Comparison of ENCODE assay signal across 14 cellular contexts in genomic region chr2:42055573-42056514, GRCh38. TPM values are rescaled to one million over a fixed set of nuclear protein-coding genes. Genes with fewer than 3 reads are reported as not detected.
A peak's percentile ranks its signal among the peaks of the same experiment; 100 is the strongest.
DNase-seq lines count a peak whose midpoint lies in the region; ATAC-seq, FAIRE-seq and TF ChIP-seq lines count a peak whose summit lies in the region.
"Had no signal": no experiment of that assay in that cellular context is flagged by ENCODE, and none has a peak within 500 bp of the region (broad histone marks: within the 10 kb centered on the region; RNA-seq: fewer than 3 reads in every experiment).

No MANE protein-coding gene starts in this region.

- intact Hi-C loops in HepG2 (cut with micrococcal nuclease; ENCODE audit: unreplicated experiment): loop anchor here (1.0 to 2.0 kb wide), 2 partner anchors 9 to 31 kb away; no protein-coding TSS in a partner anchor

- H3K9ac ChIP-seq in HepG2 (ENCODE audit: insufficient read depth, low read depth, low read length) (peak overlapping the region; percentile 16), skeletal muscle tissue (ENCODE audit: low read depth in 1 of 3, low read length in 3 of 3) (peak overlapping the region; percentile 69 to 83 (median 79))

- TF ChIP-seq CTCF in Peyer's patch (IDR thresholded peaks at IDR 0.05): no peak
- no peak for TF ChIP-seq CTCF in HepG2 (CRISPR knock-in tag; IDR thresholded peaks at IDR 0.05)

- no peaks in the 10 kb centered on the region for H4K20me1 ChIP-seq in HepG2 (ENCODE audit: insufficient read depth, low read length)

- peaks cover 0 to 98% (median 16%) of the 10 kb centered on the region in 4 donors for H3K4me1 ChIP-seq in Peyer's patch
- peaks cover 83% of the 10 kb centered on the region for H3K4me1 ChIP-seq in HepG2 (ENCODE audit: insufficient read depth, low read length)
- peaks cover 84 to 94% (median 88%) of the 10 kb centered on the region in 3 donors for H3K4me1 ChIP-seq in skeletal muscle tissue (ENCODE audit: control insufficient read depth in 3 of 3, insufficient read depth in 3 of 3, low read length in 3 of 3)

- CTCF ChIA-PET in HepG2 (lab: Yijun Ruan, JAX; ENCODE audit: low intra/inter-chr PET ratio, low total read pairs): interaction anchor here (1.1 to 1.4 kb wide), 2 partner anchors 18 to 31 kb away, joined by 3 to 7 read pairs; no protein-coding TSS in a partner anchor

- peak overlapping the region in 2 of 4 donors; percentile 20 to 37 for H3K4me3 ChIP-seq in Peyer's patch
- peak overlapping the region in 2 of 3 experiments; percentile 4 to 41; a peak in 3 of 6 replicates for H3K4me3 ChIP-seq in HepG2 (replicated peaks in 1 of 3; ENCODE audit: insufficient read depth in 1 of 3, low read depth in 2 of 3, low read length in 3 of 3)
- peak overlapping the region in 1 of 3 donors; percentile 1 for H3K4me3 ChIP-seq in skeletal muscle tissue (ENCODE audit: low read length in 3 of 3)

- peak; percentile 20; the same call in 1 of the 2 replicates for TF ChIP-seq RAD21 in HepG2 (CRISPR knock-in tag; IDR thresholded peaks at IDR 0.05)

- H3K79me2 ChIP-seq in HepG2 (ENCODE audit: insufficient read depth, low read length): peaks cover 10% of the 10 kb centered on the region

- H3K27me3 ChIP-seq in Peyer's patch: no peaks in the 10 kb centered on the region
- no peaks in the 10 kb centered on the region for H3K27me3 ChIP-seq in HepG2 (ENCODE audit: control insufficient read depth in 1 of 2, insufficient read depth in 2 of 2, low read length in 2 of 2)
- H3K27me3 ChIP-seq in skeletal muscle tissue (ENCODE audit: control insufficient read depth in 3 of 3, insufficient read depth in 3 of 3, low read length in 3 of 3): no peaks in the 10 kb centered on the region

- POLR2A ChIA-PET in HepG2 (lab: Yijun Ruan, JAX): interaction anchor here (0.9 to 11.8 kb wide), 26 partner anchors 7 to 228 kb away, joined by 3 to 203 read pairs (median 5); partner anchors contain the start of gene PKDCC

- H3K27ac ChIP-seq in Peyer's patch (peak overlapping the region in 3 of 4 donors; percentile 80 to 94 (median 89)), HepG2 (ENCODE audit: extremely low read length, insufficient read depth, low read length) (peak overlapping the region; percentile 72), skeletal muscle tissue (ENCODE audit: low read depth, low read length) (peak overlapping the region; percentile 95)

- no TSS peak for BruUV-seq in HepG2 (replicated peaks; lab: Mats Ljungman, UMichigan)

- in situ Hi-C loops in HepG2 (cut with HindIII; ENCODE audit: extremely low pct_ligation_motif_present, low pct_unique_long_range_greater_than_20kb): no loop called here

- TF ChIP-seq POLR2A in Peyer's patch (IDR thresholded peaks at IDR 0.05) (peak; percentile 75 to 90), HepG2 (IDR thresholded peaks at IDR 0.05; ENCODE audit: insufficient read depth in 1 of 2, low read depth in 2 of 2, low read length in 2 of 2) (0 out of 4 replicates have a peak, but pooled peaks of 1 of the 2 experiments have one; percentile 47)

- peak; percentile 83 for ATAC-seq in HepG2
- no peak for ATAC-seq in GM21825 (IDR thresholded peaks at IDR 0.05; ENCODE audit: unreplicated experiment)

- 20% methylated on average over 4 of the region's 4 CpGs for WGBS in HepG2 (ENCODE audit: low lambda C conversion rate)

- H2AFZ ChIP-seq in HepG2 (ENCODE audit: low read length): no peak overlapping the region

- peak; percentile 83 to 95 for TF ChIP-seq EP300 in HepG2 (IDR thresholded peaks at IDR 0.05; ENCODE audit: low read depth in 2 of 2, low read length in 2 of 2)
- TF ChIP-seq EP300 in HepG2 (CRISPR knock-in tag; IDR thresholded peaks at IDR 0.05; ENCODE audit: borderline replicate concordance): peak; percentile 91

- H3K9me3 ChIP-seq in Peyer's patch (no peaks in the 10 kb centered on the region), HepG2 (ENCODE audit: low read length) (no peaks in the 10 kb centered on the region), skeletal muscle tissue (ENCODE audit: control insufficient read depth in 3 of 3, low read length in 3 of 3) (no peaks in the 10 kb centered on the region)

- peak; percentile 35 for DNase-seq in COLO829 (ENCODE audit: low spot score)
- peak in 2 of 3 donors; percentile 82 to 90 for DNase-seq in Peyer's patch
- peak; percentile 98 for DNase-seq in HepG2 (ENCODE audit: low spot score)
- no peak for DNase-seq in NCI-H1105 treated with DMSO at 0.1 percent for 48 hours (lab: John Stamatoyannopoulos, UW)
- no peak for DNase-seq in NCI-H82 (lab: John Stamatoyannopoulos, UW)
- DNase-seq in NCI-H2107 (lab: John Stamatoyannopoulos, UW): no peak
- DNase-seq: activated CD4-positive, alpha-beta T cell treated with anti-CD3 and anti-CD28 coated beads, Interleukin-2, amount 50 U/mL, for 1 hour; activated effector memory CD4-positive, alpha-beta T cell treated with Interleukin-2 at 50 U/mL for 16 hours; naive B cell; T-helper 1 cell had no signal

- H3K36me3 ChIP-seq in Peyer's patch (peaks cover 0 to 39% (median 0%) of the 10 kb centered on the region in 3 donors), HepG2 (replicated peaks in 1 of 2; ENCODE audit: control insufficient read depth in 1 of 2, insufficient read depth in 2 of 2, low read length in 2 of 2) (peaks cover 24 to 26% of the 10 kb centered on the region in 2 experiments), skeletal muscle tissue (ENCODE audit: control insufficient read depth in 3 of 3, insufficient read depth in 3 of 3, low read length in 3 of 3) (peaks cover 49 to 59% (median 55%) of the 10 kb centered on the region in 3 donors)

- H3K4me2 ChIP-seq in HepG2 (ENCODE audit: low read depth, low read length): peak overlapping the region; percentile 68

- FAIRE-seq in HepG2 (lab: Jason Lieb, UNC): peak; percentile 98
- FAIRE-seq: bronchial epithelial cell, G401.6 had no signal

TF ChIP-seq in HepG2, 621 proteins besides CTCF, POLR2A, EP300 and RAD21 (continues in another document):
- TF ChIP-seq ZNF121 (CRISPR knock-in tag; IDR thresholded peaks at IDR 0.05): no peak
- no peak; the same call in 1 of the 2 replicates for TF ChIP-seq GTF3A (CRISPR knock-in tag; conservative IDR thresholded peaks at IDR 0.05)
- TF ChIP-seq THAP7 (CRISPR knock-in tag; IDR thresholded peaks at IDR 0.05): 0 out of 2 replicates have a peak, but pooled peaks have one; percentile 32
- TF ChIP-seq ZNF781 (CRISPR knock-in tag; IDR thresholded peaks at IDR 0.05; ENCODE audit: borderline replicate concordance, not compliant biosample characterization): no peak
- no peak for TF ChIP-seq ZNF354B (CRISPR knock-in tag; IDR thresholded peaks at IDR 0.05)
- TF ChIP-seq MIER3 (CRISPR knock-in tag; IDR thresholded peaks at IDR 0.05; ENCODE audit: borderline replicate concordance): 0 out of 2 replicates have a peak, but pooled peaks have one; percentile 75
- TF ChIP-seq ZNF776 (CRISPR knock-in tag; IDR thresholded peaks at IDR 0.05): no peak
- TF ChIP-seq NFE2L1 (CRISPR knock-in tag; IDR thresholded peaks at IDR 0.05; ENCODE audit: borderline replicate concordance): no peak
- TF ChIP-seq RORA (CRISPR knock-in tag; IDR thresholded peaks at IDR 0.05): no peak
- TF ChIP-seq ZNF704 (CRISPR knock-in tag; IDR thresholded peaks at IDR 0.05; ENCODE audit: borderline replicate concordance): no peak
- 0 out of 2 replicates have a peak, but pooled peaks have one; percentile 45 for TF ChIP-seq ZNF256 (CRISPR knock-in tag; conservative IDR thresholded peaks at IDR 0.05)

RNA-seq across cellular contexts. Expression of gene PKDCC, which starts 8.0 kb away (rescaled TPM):
- total RNA-seq in Peyer's patch (100 to 1,000 TPM; 113 to 210 (median 157) TPM), HepG2 (2016; rRNA removed; fragmentation: Illumina TruSeq; extraction: Trizol) (28.5 and 52.6 TPM in 2 replicates), skeletal muscle tissue (89.2 TPM)
- 29.8 and 32.7 TPM in 2 replicates for total RNA-seq in HepG2 (2016; cell fraction: cytosol; rRNA removed; fragmentation: Illumina TruSeq; extraction: Trizol; ENCODE audit: low read depth)
- 26.0 and 48.3 TPM in 2 replicates for total RNA-seq in HepG2 (2016; cell fraction: insoluble cytoplasmic fraction; rRNA removed; fragmentation: Illumina TruSeq; extraction: Trizol)
- 54.4 and 56.9 TPM in 2 replicates for total RNA-seq in HepG2 (2016; cell fraction: membrane; rRNA removed; fragmentation: Illumina TruSeq; extraction: Trizol)
- 54.4 and 55.1 TPM in 2 replicates for total RNA-seq in HepG2 (2016; cell fraction: nucleus; rRNA removed; fragmentation: Illumina TruSeq; extraction: Trizol)
- polyA plus RNA-seq in HepG2 (2011; rRNA removed): 58.8 and 61.3 TPM in 2 replicates
- polyA plus RNA-seq in HepG2 (2011; cell fraction: cytosol; rRNA removed): 38.5 and 60.7 TPM in 2 replicates
- polyA plus RNA-seq in HepG2 (2011; cell fraction: nucleus; rRNA removed): 143 and 171 TPM in 2 replicates
- polyA plus RNA-seq in HepG2 (2012): 40.4 and 41.4 TPM in 2 replicates
- polyA plus RNA-seq in HepG2 (2016; cell fraction: cytosol; fragmentation: Illumina TruSeq; extraction: Trizol; ENCODE audit: low read depth): 17.4 and 18.8 TPM in 2 replicates
- polyA plus RNA-seq in HepG2 (2016; cell fraction: insoluble cytoplasmic fraction; fragmentation: Illumina TruSeq; extraction: Trizol; ENCODE audit: low read depth): 22.6 and 27.6 TPM in 2 replicates
- 33.9 and 35.9 TPM in 2 replicates for polyA plus RNA-seq in HepG2 (2016; cell fraction: membrane; fragmentation: Illumina TruSeq; extraction: Trizol; ENCODE audit: low read depth)
- polyA plus RNA-seq in HepG2 (2016; cell fraction: nucleus; fragmentation: Illumina TruSeq; extraction: Trizol; ENCODE audit: insufficient read depth, low read depth): 102 and 113 TPM in 2 replicates
- 71.1 and 76.2 TPM in 2 replicates for polyA minus RNA-seq in HepG2 (2011; rRNA and poly(A)+ RNA removed; ENCODE audit: low replicate concordance)
- 18.8 and 24.4 TPM in 2 replicates for polyA minus RNA-seq in HepG2 (2011; cell fraction: cytosol; rRNA and poly(A)+ RNA removed)
- polyA minus RNA-seq in HepG2 (2011; cell fraction: nucleus; rRNA and poly(A)+ RNA removed): 23.2 and 26.8 TPM in 2 replicates

Comparison
In these comparisons a context has a peak if more than half of its experiments do, and no peak if none do; other contexts are left out.
1. DNase-seq: peak in COLO829 (single experiment), Peyer's patch (2 of 3) and HepG2 (single experiment); none in NCI-H1105 treated with DMSO at 0.1 percent for 48 hours (single experiment), NCI-H82 (single experiment) and NCI-H2107 (single experiment).
2. Peak in every context shown above with its lines, with median percentiles within 50 percentile points of each other: H3K27ac ChIP-seq.